9 cellular contexts compared by ENCODE assay signal in the genomic region with DNA sequence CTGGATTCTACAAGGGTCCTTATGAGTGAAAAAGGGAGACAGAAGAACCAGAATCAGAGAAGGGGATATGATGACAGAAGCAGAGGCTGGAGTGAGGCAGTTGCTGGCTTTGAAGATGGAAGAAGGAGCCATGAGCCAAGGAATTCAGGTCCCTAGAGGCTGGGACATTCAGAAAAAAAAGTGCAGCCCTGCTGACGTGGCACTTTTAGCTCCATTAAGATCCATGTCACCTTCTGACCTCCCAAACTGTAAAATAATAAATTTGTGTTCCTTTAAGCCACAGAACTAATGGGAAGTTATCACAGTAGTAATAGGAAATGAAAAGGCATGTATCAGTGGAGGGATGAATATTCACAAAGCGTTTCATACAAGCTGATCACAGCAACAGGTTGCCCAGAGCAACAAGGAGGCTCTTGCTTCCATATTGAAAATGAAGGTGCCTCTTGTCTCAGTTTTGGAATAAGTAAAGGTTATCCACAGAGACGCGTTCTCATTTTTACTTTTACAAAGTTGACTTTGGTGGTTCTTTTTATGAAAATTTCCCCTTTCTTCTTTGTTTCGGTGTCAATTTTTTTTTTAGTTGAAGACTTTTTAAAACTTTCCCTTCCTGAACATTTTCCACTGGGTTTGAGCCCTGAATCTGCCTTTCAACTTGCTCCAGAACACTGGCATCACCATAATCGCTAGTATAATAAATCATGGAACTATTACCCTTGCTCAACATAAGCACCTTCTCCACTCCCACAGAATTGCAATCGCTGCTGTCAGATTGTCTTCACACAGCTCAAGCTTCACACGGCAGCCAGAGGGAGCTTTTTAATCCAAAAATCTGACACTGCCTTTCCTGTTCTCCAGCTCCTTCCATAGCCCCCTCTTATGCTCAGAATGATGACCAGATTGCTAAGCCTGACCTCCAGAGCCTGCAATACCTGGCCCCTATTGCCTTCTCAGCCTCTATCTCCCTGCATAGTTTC.
DNase-seq lines count a peak whose midpoint lies in the region; ATAC-seq and TF ChIP-seq lines count a peak whose summit lies in the region.
"Had no signal": no experiment of that assay in that cellular context is flagged by ENCODE, and none has a peak within 500 bp of the region (broad histone marks: within the 10 kb centered on the region; RNA-seq: fewer than 3 reads in every experiment).

No MANE protein-coding gene starts in this region.

- peak overlapping the region; percentile 39 for H3K27ac Mint-ChIP-seq in dendritic cell treated with granulocyte-macrophage colony-stimulating factor and Interleukin-4, amounts not matched to agents 40 ng/mL and 50 ng/mL, for 4 days

- POLR2A ChIA-PET in GM10248 (lab: Yijun Ruan, JAX): interaction anchor here (0.6 to 1.2 kb wide), 2 partner anchors 127 to 343 kb away, joined by 3 to 4 read pairs; no protein-coding TSS in a partner anchor

- DNase-seq in GM10248 (ENCODE audit: extremely low spot score) (peak; percentile 59), left lobe of liver (ENCODE audit: low spot score) (no peak), AG08396 (ENCODE audit: low spot score) (no peak), NCI-H526 (lab: John Stamatoyannopoulos, UW) (no peak), NCI-H1694 treated with DMSO at 0.1 percent for 48 hours (lab: John Stamatoyannopoulos, UW) (no peak)
- DNase-seq: SK-N-SH had no signal

- TF ChIP-seq CTCF in GM10248 (IDR thresholded peaks at IDR 0.05; ENCODE audit: control extremely low read depth, extremely low read depth, low read depth, missing control alignments): no peak

- CTCF ChIA-PET in GM10248 (lab: Yijun Ruan, JAX): interaction anchor here (0.8 to 2.7 kb wide), 12 partner anchors 9 to 216 kb away, joined by 3 to 13 read pairs (median 4); no protein-coding TSS in a partner anchor

- H3K9me3 Mint-ChIP-seq in dendritic cell treated with granulocyte-macrophage colony-stimulating factor and Interleukin-4, amounts not matched to agents 40 ng/mL and 50 ng/mL, for 4 days: no peaks in the 10 kb centered on the region

- intact Hi-C loops in dendritic cell treated with granulocyte-macrophage colony-stimulating factor and Interleukin-4, amounts not matched to agents 40 ng/mL and 50 ng/mL, for 4 days (cut with micrococcal nuclease): no loop called here

- peaks cover 40% of the 10 kb centered on the region for H3K4me1 Mint-ChIP-seq in dendritic cell treated with granulocyte-macrophage colony-stimulating factor and Interleukin-4, amounts not matched to agents 40 ng/mL and 50 ng/mL, for 4 days (ENCODE audit: low read depth)

- peaks cover 10% of the 10 kb centered on the region for H3K27me3 Mint-ChIP-seq in dendritic cell treated with granulocyte-macrophage colony-stimulating factor and Interleukin-4, amounts not matched to agents 40 ng/mL and 50 ng/mL, for 4 days

- H3K4me3 Mint-ChIP-seq in dendritic cell treated with granulocyte-macrophage colony-stimulating factor and Interleukin-4, amounts not matched to agents 40 ng/mL and 50 ng/mL, for 4 days: no peak overlapping the region

- ATAC-seq in GM19035 (IDR thresholded peaks at IDR 0.05; ENCODE audit: unreplicated experiment) (peak; percentile 43), HG03135 (IDR thresholded peaks at IDR 0.05; ENCODE audit: unreplicated experiment) (peak; percentile 49), left lobe of liver (no peak)

- peaks cover 20% of the 10 kb centered on the region for H3K36me3 Mint-ChIP-seq in dendritic cell treated with granulocyte-macrophage colony-stimulating factor and Interleukin-4, amounts not matched to agents 40 ng/mL and 50 ng/mL, for 4 days (ENCODE audit: low read depth)
